ENCODE assay signal across 15 cellular contexts in the genomic region with DNA sequence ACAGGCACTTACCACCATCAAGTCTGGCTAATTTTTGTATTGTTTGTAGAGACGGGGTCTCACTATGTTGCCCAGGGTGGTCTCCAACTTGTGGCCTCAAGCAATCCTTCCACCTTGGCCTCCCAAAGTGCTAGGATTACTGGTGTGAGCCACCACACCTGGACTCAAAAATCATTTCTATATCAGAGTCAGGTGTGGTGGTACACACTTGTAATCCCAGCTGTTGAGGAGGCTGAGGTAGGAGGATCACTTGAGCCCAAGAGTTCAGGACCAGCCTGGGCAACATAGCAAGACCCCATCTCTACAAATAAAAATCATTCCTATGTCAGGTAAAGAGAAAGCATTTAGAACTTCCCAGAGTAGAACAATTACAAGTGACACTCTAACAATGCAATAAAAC. TPM values are rescaled to one million over a fixed set of nuclear protein-coding genes. Genes with fewer than 3 reads are reported as not detected.
DNase-seq lines count a peak whose midpoint lies in the region; ATAC-seq and TF ChIP-seq lines count a peak whose summit lies in the region.
"Had no signal": no experiment of that assay in that cellular context is flagged by ENCODE, and none has a peak within 500 bp of the region (broad histone marks: within the 10 kb centered on the region; RNA-seq: fewer than 3 reads in every experiment).

No MANE protein-coding gene starts in this region.

- H3K27ac ChIP-seq in CD4-positive, CD25-positive, alpha-beta regulatory T cell (ENCODE audit: insufficient read depth, low read length, poor library complexity, severe bottlenecking) = peak overlapping the region; percentile 96
- H3K27ac ChIP-seq in HEK293 (ENCODE audit: extremely low read depth, low read depth, low read length) (no peak overlapping the region), neutrophil (peak overlapping the region; percentile 97)
- H3K27ac ChIP-seq: prostate gland had no signal

- H3K36me3 ChIP-seq in CD4-positive, CD25-positive, alpha-beta regulatory T cell (ENCODE audit: control insufficient read depth, insufficient read depth, low read length) = peaks cover 5% of the 10 kb centered on the region
- H3K36me3 ChIP-seq in HEK293 (ENCODE audit: control insufficient read depth in 2 of 2, insufficient read depth in 1 of 2, low read length in 2 of 2) = no peaks in the 10 kb centered on the region; a peak in 1 of 3 replicates
- H3K36me3 ChIP-seq in neutrophil = peaks cover 29% of the 10 kb centered on the region
- H3K36me3 ChIP-seq: prostate gland had no signal

- no peak for ATAC-seq in CD4-positive, CD25-positive, alpha-beta regulatory T cell (ENCODE audit: low read depth in 2 of 2)
- ATAC-seq in sciatic nerve = no peak
- ATAC-seq in GM21717 (IDR thresholded peaks at IDR 0.05; ENCODE audit: unreplicated experiment) = no peak
- ATAC-seq: left lobe of liver had no signal

- no peak overlapping the region for H3K4me3 ChIP-seq in CD4-positive, CD25-positive, alpha-beta regulatory T cell (ENCODE audit: low read depth, low read length)
- H3K4me3 ChIP-seq in HEK293 (ENCODE audit: low read depth, low read length) (no peak overlapping the region), neutrophil (ENCODE audit: low read depth in 1 of 2, low read length in 1 of 2) (no peak overlapping the region)
- H3K4me3 ChIP-seq: GM23248, prostate gland had no signal

- TF ChIP-seq CTCF in HEK293 (tag by site-specific recombination; IDR thresholded peaks at IDR 0.05) (no peak), neutrophil (IDR thresholded peaks at IDR 0.05) (no peak)

- DNase-seq in CD4-positive, CD25-positive, alpha-beta regulatory T cell = no peak
- no peak for DNase-seq in activated naive CD8-positive, alpha-beta T cell treated with anti-CD3 and anti-CD28 coated beads for 36 hours
- DNase-seq in sciatic nerve (ENCODE audit: low spot score) (no peak), GM19240 (ENCODE audit: insufficient read length, low spot score) (no peak)
- DNase-seq: central memory CD4-positive, alpha-beta T cell; DMS79; endodermal cell; GM23248; NCI-H1694; stimulated activated CD4-positive, alpha-beta T cell treated with anti-CD3 and anti-CD28 coated beads, Interleukin-12 subunit alpha, Interleukin-12 subunit beta, amount 100 ng/mL, for 4 hours had no signal

- H3K9me3 ChIP-seq in CD4-positive, CD25-positive, alpha-beta regulatory T cell (ENCODE audit: control insufficient read depth in 2 of 2, low read length in 2 of 2) = no peaks in the 10 kb centered on the region
- no peaks in the 10 kb centered on the region for H3K9me3 ChIP-seq in HEK293 (ENCODE audit: control insufficient read depth, insufficient read depth, low read depth, low read length)
- H3K9me3 ChIP-seq in neutrophil = no peaks in the 10 kb centered on the region
- H3K9me3 ChIP-seq: prostate gland had no signal

- H3K27me3 ChIP-seq in CD4-positive, CD25-positive, alpha-beta regulatory T cell (ENCODE audit: control insufficient read depth, insufficient read depth, low read length) = no peaks in the 10 kb centered on the region
- no peaks in the 10 kb centered on the region for H3K27me3 ChIP-seq in neutrophil

- CTCF ChIA-PET in HEK293 (lab: Yijun Ruan, JAX) = no interaction called here

- POLR2A ChIA-PET in HEK293 (lab: Yijun Ruan, JAX) = interaction anchor here (0.6 to 1.1 kb wide), 2 partner anchors 29 to 32 kb away, joined by 3 read pairs; no protein-coding TSS in a partner anchor

- peaks cover 40% of the 10 kb centered on the region for H3K4me1 ChIP-seq in CD4-positive, CD25-positive, alpha-beta regulatory T cell (ENCODE audit: control insufficient read depth, insufficient read depth, low read length, poor library complexity, severe bottlenecking)
- H3K4me1 ChIP-seq in HEK293 (ENCODE audit: control insufficient read depth, insufficient read depth, low read length) (no peaks in the 10 kb centered on the region), neutrophil (ENCODE audit: control insufficient read depth in 1 of 2, insufficient read depth in 1 of 2, low read depth in 1 of 2, low read length in 1 of 2) (peaks cover 73 to 75% of the 10 kb centered on the region in 2 experiments)
- H3K4me1 ChIP-seq: prostate gland had no signal

- peak overlapping the region; percentile 94 to 98 (median 97) for H3K27ac Mint-ChIP-seq in CD4-positive, CD25-positive, alpha-beta regulatory T cell
- H3K27ac Mint-ChIP-seq in activated naive CD8-positive, alpha-beta T cell treated with anti-CD3 and anti-CD28 coated beads for 36 hours = peak overlapping the region; percentile 97
- H3K27ac Mint-ChIP-seq: endodermal cell had no signal

- intact Hi-C loops in sciatic nerve (cut with DNase I) = no loop called here

- H3K4me1 Mint-ChIP-seq in CD4-positive, CD25-positive, alpha-beta regulatory T cell = peaks cover 10 to 66% (median 28%) of the 10 kb centered on the region in 4 donors
- H3K4me1 Mint-ChIP-seq in activated naive CD8-positive, alpha-beta T cell treated with anti-CD3 and anti-CD28 coated beads for 36 hours = peaks cover 41% of the 10 kb centered on the region

- peak overlapping the region in 2 of 4 donors; percentile 46 to 66 for H3K4me3 Mint-ChIP-seq in CD4-positive, CD25-positive, alpha-beta regulatory T cell
- H3K4me3 Mint-ChIP-seq in activated naive CD8-positive, alpha-beta T cell treated with anti-CD3 and anti-CD28 coated beads for 36 hours = no peak overlapping the region
- H3K4me3 Mint-ChIP-seq: endodermal cell had no signal

- peaks cover 0 to 1% (median 0%) of the 10 kb centered on the region in 7 donors for H3K9me3 Mint-ChIP-seq in CD4-positive, CD25-positive, alpha-beta regulatory T cell
- no peaks in the 10 kb centered on the region for H3K9me3 Mint-ChIP-seq in activated naive CD8-positive, alpha-beta T cell treated with anti-CD3 and anti-CD28 coated beads for 36 hours
- H3K9me3 Mint-ChIP-seq: endodermal cell had no signal

- no peaks in the 10 kb centered on the region for H3K27me3 Mint-ChIP-seq in CD4-positive, CD25-positive, alpha-beta regulatory T cell
- H3K27me3 Mint-ChIP-seq in activated naive CD8-positive, alpha-beta T cell treated with anti-CD3 and anti-CD28 coated beads for 36 hours = no peaks in the 10 kb centered on the region

- H3K36me3 Mint-ChIP-seq in CD4-positive, CD25-positive, alpha-beta regulatory T cell = peaks cover 25% of the 10 kb centered on the region
- peaks cover 31% of the 10 kb centered on the region for H3K36me3 Mint-ChIP-seq in activated naive CD8-positive, alpha-beta T cell treated with anti-CD3 and anti-CD28 coated beads for 36 hours

TF ChIP-seq in HEK293, 187 proteins besides CTCF, POLR2A, EP300 and RAD21:
- TF ChIP-seq ZNF121 (tag by site-specific recombination; IDR thresholded peaks at IDR 0.05) = peak; percentile 81
- TF ChIP-seq ZSCAN30 (tag by site-specific recombination; IDR thresholded peaks at IDR 0.05) = no peak

RNA-seq across cellular contexts. Expression of a gene that starts 48.4 kb away (rescaled TPM):
- total RNA-seq in CD4-positive, CD25-positive, alpha-beta regulatory T cell = 252 TPM
- 1 to 10 TPM; 3.4 to 6.7 (median 4.9) TPM for polyA plus RNA-seq in CD4-positive, CD25-positive, alpha-beta regulatory T cell
- 10 to 100 TPM; 84.3 to 86.9 TPM for total RNA-seq in activated naive CD8-positive, alpha-beta T cell treated with anti-CD3 and anti-CD28 coated beads for 36 hours
- total RNA-seq in sciatic nerve = 90.7 TPM

RNA-seq across cellular contexts. Expression of a gene that starts 48.8 kb away (rescaled TPM):
- total RNA-seq in CD4-positive, CD25-positive, alpha-beta regulatory T cell = 26.9 TPM
- polyA plus RNA-seq in CD4-positive, CD25-positive, alpha-beta regulatory T cell = 10 to 100 TPM; 11.0 to 12.7 (median 11.1) TPM
- total RNA-seq in activated naive CD8-positive, alpha-beta T cell treated with anti-CD3 and anti-CD28 coated beads for 36 hours = 10 to 100 TPM; 43.1 to 46.0 TPM
- total RNA-seq in sciatic nerve = 5.9 TPM
